8 cellular contexts compared by ENCODE assay signal in the genomic region with DNA sequence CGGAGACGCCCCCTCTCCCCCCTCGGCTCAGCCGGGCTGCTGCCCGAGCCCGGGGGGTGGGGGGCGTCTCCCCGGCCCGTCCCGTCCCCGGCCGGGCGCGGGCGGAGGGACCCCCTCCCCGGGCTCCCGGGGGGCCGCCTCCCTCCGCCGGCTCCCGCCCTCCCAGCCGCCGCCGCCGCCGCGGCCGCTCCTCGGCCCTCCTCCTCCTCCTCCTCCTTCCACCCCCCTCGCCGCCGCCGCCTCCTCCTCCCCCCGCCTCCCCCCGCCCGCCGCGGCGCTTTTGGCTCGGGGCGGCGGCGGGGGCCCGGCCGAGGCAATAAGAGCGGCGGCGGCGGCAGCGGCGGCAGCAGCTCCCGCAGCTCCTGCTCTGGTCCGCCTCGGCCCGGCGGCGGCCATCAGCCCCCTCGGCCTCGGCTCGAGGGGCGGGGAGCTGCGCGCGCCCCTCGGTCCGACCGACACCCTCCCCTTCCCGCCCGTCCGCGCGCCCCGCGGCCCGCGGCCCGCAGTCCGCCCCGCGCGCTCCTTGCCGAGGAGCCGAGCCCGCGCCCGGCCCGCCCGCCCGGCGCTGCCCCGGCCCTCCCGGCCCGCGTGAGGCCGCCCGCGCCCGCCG. TPM values are rescaled to one million over a fixed set of nuclear protein-coding genes. Genes with fewer than 3 reads are reported as not detected.
DNase-seq lines count a peak whose midpoint lies in the region; ATAC-seq, FAIRE-seq and TF ChIP-seq lines count a peak whose summit lies in the region.

No MANE protein-coding gene starts in this region.

- CTCF ChIA-PET in activated naive CD4-positive, alpha-beta T cell treated with anti-CD3 and anti-CD28 coated beads, Interleukin-2, amount 10 ng/mL, durations not matched to agents 7 days and 5 days (lab: Charles Lee), result no interaction called here

- no peak overlapping the region for H3K27ac Mint-ChIP-seq in activated naive CD4-positive, alpha-beta T cell treated with anti-CD3 and anti-CD28 coated beads, Interleukin-2, amount 10 ng/mL, durations not matched to agents 7 days and 5 days

- DNase-seq in NCI-H446 (lab: John Stamatoyannopoulos, UW), result peak; percentile 45 to 81
- DNase-seq in NCI-H446 treated with DMSO at 0.1 percent for 48 hours (lab: John Stamatoyannopoulos, UW), result no peak
- peak; percentile 85 to 86 for DNase-seq in SJCRH30
- DNase-seq in activated naive CD4-positive, alpha-beta T cell treated with anti-CD3 and anti-CD28 coated beads, Interleukin-2, amount 10 ng/mL, durations not matched to agents 7 days and 5 days, result peak; percentile 78
- DNase-seq in Right ventricle myocardium inferior (ENCODE audit: missing footprints), result peak; percentile 90
- DNase-seq in pancreas, result peak; percentile 71 to 89 (median 85)
- DNase-seq in upper lobe of left lung, result peak; percentile 82 to 96

- peak in 3 of 4 donors; percentile 22 to 83 (median 75) for TF ChIP-seq POLR2A in upper lobe of left lung (IDR thresholded peaks at IDR 0.05)

- ATAC-seq in HG03460 (IDR thresholded peaks at IDR 0.05; ENCODE audit: unreplicated experiment) (peak; percentile 13), Right ventricle myocardium inferior (peak; percentile 64), pancreas (peak; percentile 47 to 66 (median 62)), upper lobe of left lung (ENCODE audit: low FRiP score in 2 of 2) (peak; percentile 6 to 76)

- H3K27me3 ChIP-seq in SJCRH30 (no peaks in the 10 kb centered on the region), pancreas (no peaks in the 10 kb centered on the region), upper lobe of left lung (no peaks in the 10 kb centered on the region)

- peak overlapping the region; percentile 53; the same call in 1 of the 2 replicates for H3K27ac ChIP-seq in SJCRH30
- H3K27ac ChIP-seq in pancreas, result peak overlapping the region; percentile 57 to 98 (median 88)
- H3K27ac ChIP-seq in upper lobe of left lung, result peak overlapping the region; percentile 97 to 100 (median 98)

- peak overlapping the region; percentile 97 for H3K4me3 ChIP-seq in SJCRH30
- peak overlapping the region in 3 of 4 donors; percentile 53 to 68 (median 57) for H3K4me3 ChIP-seq in pancreas
- peak overlapping the region; percentile 39 to 85 (median 76) for H3K4me3 ChIP-seq in upper lobe of left lung

- no peak for TF ChIP-seq EP300 in upper lobe of left lung (IDR thresholded peaks at IDR 0.05)

- peaks cover 5% of the 10 kb centered on the region for H3K27me3 Mint-ChIP-seq in activated naive CD4-positive, alpha-beta T cell treated with anti-CD3 and anti-CD28 coated beads, Interleukin-2, amount 10 ng/mL, durations not matched to agents 7 days and 5 days

- H3K4me1 Mint-ChIP-seq in activated naive CD4-positive, alpha-beta T cell treated with anti-CD3 and anti-CD28 coated beads, Interleukin-2, amount 10 ng/mL, durations not matched to agents 7 days and 5 days, result peaks cover 52% of the 10 kb centered on the region

- intact Hi-C loops in Right ventricle myocardium inferior (cut with DNase I), result loop anchor here (1.0 to 2.0 kb wide), 2 partner anchors 88 to 142 kb away; a partner anchor contains a TSS
- intact Hi-C loops in pancreas (cut with DNase I), result loop anchor here in 1 of 3 donors (10.0 kb wide), 1 partner anchor 84 kb away; no protein-coding TSS in a partner anchor

- H3K9me3 Mint-ChIP-seq in activated naive CD4-positive, alpha-beta T cell treated with anti-CD3 and anti-CD28 coated beads, Interleukin-2, amount 10 ng/mL, durations not matched to agents 7 days and 5 days, result no peaks in the 10 kb centered on the region

- H3K4me1 ChIP-seq in SJCRH30 (peaks cover 21% of the 10 kb centered on the region), pancreas (peaks cover 25 to 29% (median 28%) of the 10 kb centered on the region in 3 donors), upper lobe of left lung (peaks cover 31 to 43% (median 37%) of the 10 kb centered on the region in 4 donors)

- peaks cover 27% of the 10 kb centered on the region for H3K36me3 Mint-ChIP-seq in activated naive CD4-positive, alpha-beta T cell treated with anti-CD3 and anti-CD28 coated beads, Interleukin-2, amount 10 ng/mL, durations not matched to agents 7 days and 5 days

- TF ChIP-seq CTCF in pancreas (IDR thresholded peaks at IDR 0.05) (no peak), upper lobe of left lung (IDR thresholded peaks at IDR 0.05) (no peak)

- peaks cover 34% of the 10 kb centered on the region for H3K36me3 ChIP-seq in SJCRH30
- no peaks in the 10 kb centered on the region for H3K36me3 ChIP-seq in pancreas
- H3K36me3 ChIP-seq in upper lobe of left lung, result peaks cover 0 to 1% (median 0%) of the 10 kb centered on the region in 4 donors

- WGBS in pancreas, 2 donors, result 1 to 3% methylated on average over 8 to 91 of the region's 99 CpGs
- 3% methylated on average over 22 of the region's 99 CpGs; no CpG with 5 or more reads in 1 of the 2 donors for WGBS in upper lobe of left lung, 2 donors

- peak overlapping the region; percentile 76 for H3K4me3 Mint-ChIP-seq in activated naive CD4-positive, alpha-beta T cell treated with anti-CD3 and anti-CD28 coated beads, Interleukin-2, amount 10 ng/mL, durations not matched to agents 7 days and 5 days

- FAIRE-seq in pancreas (lab: Jason Lieb, UNC), result no peak

- H3K9me3 ChIP-seq in SJCRH30 (replicated peaks), result no peaks in the 10 kb centered on the region
- H3K9me3 ChIP-seq in pancreas, result no peaks in the 10 kb centered on the region
- no peaks in the 10 kb centered on the region for H3K9me3 ChIP-seq in upper lobe of left lung

RNA-seq across cellular contexts. Expression of a gene that starts 38.7 kb away (rescaled TPM):
- 2,094 and 2,122 TPM in 2 replicates for total RNA-seq in SJCRH30 (2014; rRNA removed; shearing (Covaris generic))
- total RNA-seq in Right ventricle myocardium inferior (1,475 TPM), pancreas (100 to 1,000 TPM; 349 to 850 (median 535) TPM), upper lobe of left lung (100 to 1,000 TPM; 520 to 910 (median 811) TPM)
- polyA plus RNA-seq in pancreas, result 1,000 to 10,000 TPM; 1,207 to 2,220 TPM

RNA-seq across cellular contexts. Expression of a gene that starts 40.5 kb away (rescaled TPM):
- not detected in 2 replicates for total RNA-seq in SJCRH30 (2014; rRNA removed; shearing (Covaris generic))
- total RNA-seq in Right ventricle myocardium inferior, result 0.38 TPM
- under 1 TPM; 0.47 to 0.84 (median 0.53) TPM for total RNA-seq in pancreas
- 1 to 10 TPM in 1 of 2 donors, under 1 TPM in 1; 0.68 to 2.8 TPM for polyA plus RNA-seq in pancreas
- 1 to 10 TPM in 1 of 6 donors, under 1 TPM in 4, not detected in 1; 0.30 to 2.1 (median 0.54) TPM for total RNA-seq in upper lobe of left lung

Comparison
In these comparisons a context has a peak if more than half of its experiments do, and no peak if none do; other contexts are left out.
1. ATAC-seq: peak in every context shown above with its lines; median percentile 64 in Right ventricle myocardium inferior; 62 in pancreas; 41 in upper lobe of left lung; 13 in HG03460.